ENCODE assay signal across 23 cellular contexts in genomic region chr11:16223558-16223957, GRCh38.
"Had no signal": no experiment of that assay in that cellular context is flagged by ENCODE, and none has a peak within 500 bp of the region (broad histone marks: within the 10 kb centered on the region; RNA-seq: fewer than 3 reads in every experiment).

No MANE protein-coding gene starts in this region.

- H3K4me1 ChIP-seq: esophagus squamous epithelium, prostate gland, thyroid gland, vagina had no signal

- ATAC-seq: left ventricle myocardium superior; lower lobe of right lung; naive thymus-derived CD8-positive, alpha-beta T cell; sciatic nerve; stimulated activated effector memory CD8-positive, alpha-beta T cell treated with anti-CD3 and anti-CD28 coated beads, Interleukin-12 subunit alpha, Interleukin-12 subunit beta, amount 100 ng/mL, for 72 hours had no signal

- H3K4me3 Mint-ChIP-seq: immature natural killer cell; naive thymus-derived CD8-positive, alpha-beta T cell; nephron progenitor cell; stimulated activated effector memory CD8-positive, alpha-beta T cell treated with anti-CD3 and anti-CD28 coated beads, Interleukin-12 subunit alpha, Interleukin-12 subunit beta, amount 100 ng/mL, for 72 hours had no signal

- DNase-seq: effector CD8-positive, alpha-beta T cell; erythroblast; esophagus squamous epithelium; foreskin melanocyte; hypothalamus; immature natural killer cell; islet precursor cell; left ventricle myocardium superior; lower lobe of right lung; naive thymus-derived CD8-positive, alpha-beta T cell; nephron progenitor cell; nucleus accumbens; stimulated activated CD4-positive, alpha-beta T cell treated with anti-CD3 and anti-CD28 coated beads, Interleukin-2, amount 100 ng/mL, for 24 hours; stimulated activated CD4-positive, alpha-beta T cell treated with anti-CD3 and anti-CD28 coated beads, Interleukin-4, amount 100 ng/mL, for 24 hours; stimulated activated naive CD4-positive, alpha-beta T cell treated with Interleukin-2 at 50 U/mL for 16 hours; stomach; thyroid gland; trophoblast cell had no signal

- H3K36me3 Mint-ChIP-seq: immature natural killer cell; naive thymus-derived CD8-positive, alpha-beta T cell; stimulated activated effector memory CD8-positive, alpha-beta T cell treated with anti-CD3 and anti-CD28 coated beads, Interleukin-12 subunit alpha, Interleukin-12 subunit beta, amount 100 ng/mL, for 72 hours had no signal

- H3K27me3 Mint-ChIP-seq: naive thymus-derived CD8-positive, alpha-beta T cell had no signal

- H3K9me3 Mint-ChIP-seq: nephron progenitor cell had no signal

- H3K27ac ChIP-seq: esophagus squamous epithelium, lower lobe of right lung, prostate gland, right atrium auricular region, stomach, thyroid gland, vagina had no signal

- H3K4me1 Mint-ChIP-seq: naive thymus-derived CD8-positive, alpha-beta T cell; stimulated activated effector memory CD8-positive, alpha-beta T cell treated with anti-CD3 and anti-CD28 coated beads, Interleukin-12 subunit alpha, Interleukin-12 subunit beta, amount 100 ng/mL, for 72 hours had no signal

- H3K36me3 ChIP-seq: esophagus squamous epithelium, lower lobe of right lung, prostate gland, right atrium auricular region, stomach, thyroid gland, vagina had no signal

- H3K4me3 ChIP-seq: esophagus squamous epithelium, lower lobe of right lung, prostate gland, right atrium auricular region, stomach, thyroid gland, vagina had no signal

- H3K27ac Mint-ChIP-seq: immature natural killer cell; naive thymus-derived CD8-positive, alpha-beta T cell; nephron progenitor cell; stimulated activated effector memory CD8-positive, alpha-beta T cell treated with anti-CD3 and anti-CD28 coated beads, Interleukin-12 subunit alpha, Interleukin-12 subunit beta, amount 100 ng/mL, for 72 hours had no signal

- H3K9me3 ChIP-seq: esophagus squamous epithelium, lower lobe of right lung, prostate gland, right atrium auricular region, stomach, thyroid gland, vagina had no signal

- H3K27me3 ChIP-seq: esophagus squamous epithelium, right atrium auricular region, stomach, thyroid gland, vagina had no signal
